In the genomic region with DNA sequence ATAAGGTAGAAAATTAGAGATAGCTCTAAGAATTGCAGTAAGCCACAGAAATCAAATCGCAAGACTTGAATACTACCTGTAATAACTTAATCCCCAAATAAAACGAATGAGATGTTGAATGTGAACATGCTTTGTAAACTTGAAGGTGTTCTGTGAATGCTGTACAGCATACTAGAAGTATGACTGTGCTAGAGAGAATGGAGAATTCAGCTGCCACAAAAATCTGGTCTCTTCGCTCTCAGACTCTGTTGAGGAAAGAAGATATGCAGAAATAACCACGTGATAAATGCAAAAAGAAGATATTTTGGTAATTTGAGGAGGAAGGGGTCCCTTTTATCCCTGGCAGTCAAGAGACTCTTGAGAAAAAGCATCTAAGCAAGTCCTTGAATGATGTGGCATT, we compare ENCODE assay signal across 9 cellular contexts. TPM values are rescaled to one million over a fixed set of nuclear protein-coding genes. Genes with fewer than 3 reads are reported as not detected.
A peak's percentile ranks its signal among the peaks of the same experiment; 100 is the strongest.
DNase-seq lines count a peak whose midpoint lies in the region; ATAC-seq lines count a peak whose summit lies in the region.
"Had no signal": no experiment of that assay in that cellular context is flagged by ENCODE, and none has a peak within 500 bp of the region (broad histone marks: within the 10 kb centered on the region; RNA-seq: fewer than 3 reads in every experiment).

No MANE protein-coding gene starts in this region.

- peaks cover 60% of the 10 kb centered on the region for H3K4me1 Mint-ChIP-seq in activated T-cell treated with anti-CD3 and anti-CD28 coated beads, Interleukin-2, amount 50 U/mL, for 72 hours (ENCODE audit: low read depth)
- peaks cover 58% of the 10 kb centered on the region for H3K4me1 Mint-ChIP-seq in activated naive CD8-positive, alpha-beta T cell treated with anti-CD3 and anti-CD28 coated beads, Interleukin-2, amount 50 U/mL, for 24 hours
- peaks cover 66% of the 10 kb centered on the region for H3K4me1 Mint-ChIP-seq in stimulated activated memory B cell treated with anti-CD40 and anti-IgM and Interleukin-4, amounts not matched to agents 10 μg/mL and 1 μg/mL and 100 μg/mL, for 72 hours

- peak overlapping the region; percentile 18 to 69 for H3K4me3 Mint-ChIP-seq in activated T-cell treated with anti-CD3 and anti-CD28 coated beads, Interleukin-2, amount 50 U/mL, for 72 hours
- no peak overlapping the region for H3K4me3 Mint-ChIP-seq in activated naive CD8-positive, alpha-beta T cell treated with anti-CD3 and anti-CD28 coated beads, Interleukin-2, amount 50 U/mL, for 24 hours
- peak overlapping the region; percentile 64 for H3K4me3 Mint-ChIP-seq in stimulated activated memory B cell treated with anti-CD40 and anti-IgM and Interleukin-4, amounts not matched to agents 10 μg/mL and 1 μg/mL and 100 μg/mL, for 72 hours

- H3K27me3 Mint-ChIP-seq in activated T-cell treated with anti-CD3 and anti-CD28 coated beads, Interleukin-2, amount 50 U/mL, for 72 hours (ENCODE audit: low read depth), result no peaks in the 10 kb centered on the region
- no peaks in the 10 kb centered on the region for H3K27me3 Mint-ChIP-seq in activated naive CD8-positive, alpha-beta T cell treated with anti-CD3 and anti-CD28 coated beads, Interleukin-2, amount 50 U/mL, for 24 hours
- H3K27me3 Mint-ChIP-seq in stimulated activated memory B cell treated with anti-CD40 and anti-IgM and Interleukin-4, amounts not matched to agents 10 μg/mL and 1 μg/mL and 100 μg/mL, for 72 hours, result no peaks in the 10 kb centered on the region

- no peak for ATAC-seq in activated T-cell treated with anti-CD3 and anti-CD28 coated beads, Interleukin-2, amount 50 U/mL, for 72 hours (replicated peaks in 1 of 2)
- ATAC-seq in activated naive CD8-positive, alpha-beta T cell treated with anti-CD3 and anti-CD28 coated beads, Interleukin-2, amount 50 U/mL, for 24 hours, result no peak
- no peak for ATAC-seq in stimulated activated memory B cell treated with anti-CD40 and anti-IgM and Interleukin-4, amounts not matched to agents 10 μg/mL and 1 μg/mL and 100 μg/mL, for 72 hours
- no peak for ATAC-seq in GM21367 (IDR thresholded peaks at IDR 0.05; ENCODE audit: unreplicated experiment)
- no peak for ATAC-seq in HG03196 (IDR thresholded peaks at IDR 0.05; ENCODE audit: unreplicated experiment)

- no peak for DNase-seq in activated T-cell treated with anti-CD3 and anti-CD28 coated beads, Interleukin-2, amount 50 U/mL, for 72 hours
- no peak for DNase-seq in activated T-cell treated with anti-CD3 and anti-CD28 coated beads, Interleukin-2, amount 50 U/mL, for 48 hours
- DNase-seq in activated naive CD8-positive, alpha-beta T cell treated with anti-CD3 and anti-CD28 coated beads, Interleukin-2, amount 50 U/mL, for 24 hours, result no peak
- DNase-seq in fibroblast of peridontal ligament (ENCODE audit: extremely low read depth) (peak; percentile 57), SHP77 treated with DMSO at 0.1 percent for 48 hours (lab: John Stamatoyannopoulos, UW) (no peak)
- DNase-seq: hypothalamus had no signal

- H3K27ac Mint-ChIP-seq in activated T-cell treated with anti-CD3 and anti-CD28 coated beads, Interleukin-2, amount 50 U/mL, for 72 hours, result peak overlapping the region; percentile 45
- peak overlapping the region; percentile 29 for H3K27ac Mint-ChIP-seq in activated naive CD8-positive, alpha-beta T cell treated with anti-CD3 and anti-CD28 coated beads, Interleukin-2, amount 50 U/mL, for 24 hours
- H3K27ac Mint-ChIP-seq in stimulated activated memory B cell treated with anti-CD40 and anti-IgM and Interleukin-4, amounts not matched to agents 10 μg/mL and 1 μg/mL and 100 μg/mL, for 72 hours, result peak overlapping the region; percentile 67

- no peaks in the 10 kb centered on the region for H3K9me3 Mint-ChIP-seq in activated T-cell treated with anti-CD3 and anti-CD28 coated beads, Interleukin-2, amount 50 U/mL, for 72 hours
- no peaks in the 10 kb centered on the region for H3K9me3 Mint-ChIP-seq in activated naive CD8-positive, alpha-beta T cell treated with anti-CD3 and anti-CD28 coated beads, Interleukin-2, amount 50 U/mL, for 24 hours
- H3K9me3 Mint-ChIP-seq in stimulated activated memory B cell treated with anti-CD40 and anti-IgM and Interleukin-4, amounts not matched to agents 10 μg/mL and 1 μg/mL and 100 μg/mL, for 72 hours, result no peaks in the 10 kb centered on the region

- H3K36me3 Mint-ChIP-seq in activated T-cell treated with anti-CD3 and anti-CD28 coated beads, Interleukin-2, amount 50 U/mL, for 72 hours (ENCODE audit: insufficient read depth in 2 of 2), result peaks cover 17 to 20% of the 10 kb centered on the region in 2 donors
- H3K36me3 Mint-ChIP-seq in activated naive CD8-positive, alpha-beta T cell treated with anti-CD3 and anti-CD28 coated beads, Interleukin-2, amount 50 U/mL, for 24 hours (ENCODE audit: low read depth), result peaks cover 24% of the 10 kb centered on the region
- H3K36me3 Mint-ChIP-seq in stimulated activated memory B cell treated with anti-CD40 and anti-IgM and Interleukin-4, amounts not matched to agents 10 μg/mL and 1 μg/mL and 100 μg/mL, for 72 hours, result peaks cover 54% of the 10 kb centered on the region

RNA-seq across cellular contexts. Expression of a gene that starts 37.3 kb away (rescaled TPM):
- 10 to 100 TPM; 50.7 to 82.9 TPM for total RNA-seq in activated T-cell treated with anti-CD3 and anti-CD28 coated beads, Interleukin-2, amount 50 U/mL, for 72 hours
